In genomic region chr9:109469646-109470358, GRCh38 we compare ENCODE assay signal across 8 cellular contexts. TPM values are rescaled to one million over a fixed set of nuclear protein-coding genes. Genes with fewer than 3 reads are reported as not detected.
DNase-seq lines count a peak whose midpoint lies in the region; ATAC-seq, FAIRE-seq and TF ChIP-seq lines count a peak whose summit lies in the region.

No MANE protein-coding gene starts in this region.

- peaks cover 0 to 14% (median 7%) of the 10 kb centered on the region in 7 donors for H3K9me3 Mint-ChIP-seq in CD14-positive monocyte
- H3K9me3 Mint-ChIP-seq in activated CD4-positive, alpha-beta T cell treated with anti-CD3 and anti-CD28 coated beads for 36 hours (ENCODE audit: low read depth) = no peaks in the 10 kb centered on the region

- intact Hi-C loops in CD14-positive monocyte (cut with micrococcal nuclease) = loop anchor here in 1 of 2 donors (10.0 kb wide), 1 partner anchor 225 kb away; no protein-coding TSS in a partner anchor
- intact Hi-C loops in activated CD4-positive, alpha-beta T cell treated with anti-CD3 and anti-CD28 coated beads for 36 hours (cut with DNase I, micrococcal nuclease) = loop anchor here (1.0 to 5.0 kb wide), 4 partner anchors 30 to 288 kb away; partner anchors contain the start of gene EPB41L4B (in 1 of the 2)

- ATAC-seq in HG03354 (IDR thresholded peaks at IDR 0.05; ENCODE audit: poor library complexity, severe bottlenecking, unreplicated experiment) = peak; percentile 97
- peak; percentile 97 for ATAC-seq in activated CD4-positive, alpha-beta T cell treated with anti-CD3 and anti-CD28 coated beads for 36 hours

- H3K27me3 Mint-ChIP-seq in CD14-positive monocyte (ENCODE audit: low read depth in 3 of 3) = peaks cover 76 to 84% (median 79%) of the 10 kb centered on the region in 3 donors
- H3K27me3 Mint-ChIP-seq in activated CD4-positive, alpha-beta T cell treated with anti-CD3 and anti-CD28 coated beads for 36 hours = peaks cover 11% of the 10 kb centered on the region

- FAIRE-seq in GM19239 (lab: Jason Lieb, UNC) = peak; percentile 95

- CTCF ChIA-PET in activated CD4-positive, alpha-beta T cell treated with anti-CD3 and anti-CD28 coated beads for 36 hours (lab: Charles Lee) = interaction anchor here (0.5 to 5.2 kb wide), 35 partner anchors 9 to 609 kb away, joined by 3 to 80 read pairs (median 3); no protein-coding TSS in a partner anchor

- H3K4me3 Mint-ChIP-seq in CD14-positive monocyte = peak overlapping the region in 1 of 2 donors; percentile 51
- H3K4me3 Mint-ChIP-seq in activated CD4-positive, alpha-beta T cell treated with anti-CD3 and anti-CD28 coated beads for 36 hours = no peak overlapping the region

- no peak for DNase-seq in CD14-positive monocyte (ENCODE audit: low spot score)
- DNase-seq in GM19239 (ENCODE audit: insufficient read length, low spot score) = peak; percentile 53
- peak; percentile 51 for DNase-seq in NCI-H226
- DNase-seq in activated CD4-positive, alpha-beta T cell treated with anti-CD3 and anti-CD28 coated beads for 36 hours = peak; percentile 85
- peak; percentile 89 for DNase-seq in dermis blood vessel endothelial cell
- peak; percentile 81 to 87 for DNase-seq in lung microvascular endothelial cell (ENCODE audit: low read depth in 2 of 2)
- peak; percentile 4 for DNase-seq in stimulated activated CD8-positive, alpha-beta memory T cell treated with anti-CD3 and anti-CD28 coated beads, Interleukin-2, amount 100 ng/mL, for 1 hour (ENCODE audit: low read depth in 2 of 2)

- POLR2A ChIA-PET in activated CD4-positive, alpha-beta T cell treated with anti-CD3 and anti-CD28 coated beads for 36 hours (lab: Charles Lee) = interaction anchor here (0.6 kb wide), 1 partner anchor 845 kb away, joined by 3 read pairs; no protein-coding TSS in a partner anchor

- H3K27ac Mint-ChIP-seq in CD14-positive monocyte = no peak overlapping the region
- H3K27ac Mint-ChIP-seq in activated CD4-positive, alpha-beta T cell treated with anti-CD3 and anti-CD28 coated beads for 36 hours = no peak overlapping the region

- peak; percentile 88 for TF ChIP-seq CTCF in CD14-positive monocyte (IDR thresholded peaks at IDR 0.05)

- peaks cover 2% of the 10 kb centered on the region for H3K4me1 Mint-ChIP-seq in CD14-positive monocyte
- peaks cover 8% of the 10 kb centered on the region for H3K4me1 Mint-ChIP-seq in activated CD4-positive, alpha-beta T cell treated with anti-CD3 and anti-CD28 coated beads for 36 hours

- no peaks in the 10 kb centered on the region for H3K36me3 Mint-ChIP-seq in CD14-positive monocyte
- no peaks in the 10 kb centered on the region for H3K36me3 Mint-ChIP-seq in activated CD4-positive, alpha-beta T cell treated with anti-CD3 and anti-CD28 coated beads for 36 hours (ENCODE audit: low read depth)

RNA-seq across cellular contexts. Expression of gene PTPN3, which starts 28.3 kb away (rescaled TPM):
- polyA plus RNA-seq in CD14-positive monocyte = not detected
- total RNA-seq in activated CD4-positive, alpha-beta T cell treated with anti-CD3 and anti-CD28 coated beads for 36 hours = under 1 TPM; 0.32 to 0.46 TPM
- total RNA-seq in dermis blood vessel endothelial cell (2.8 and 3.6 TPM in 2 replicates), lung microvascular endothelial cell (0.65 and 2.6 TPM in 2 replicates)
